ENCODE assay signal across 1 cellular context in genomic region chr3:160390554-160391138, GRCh38.
A peak's percentile ranks its signal among the peaks of the same experiment; 100 is the strongest.
TF ChIP-seq lines count a peak whose summit lies in the region.

No MANE protein-coding gene starts in this region.

TF ChIP-seq in GM12878, 131 proteins besides CTCF, POLR2A, EP300 and RAD21:
- TF ChIP-seq RELA (IDR thresholded peaks at IDR 0.05; ENCODE audit: borderline replicate concordance, partially characterized antibody) (no peak), ZNF592 (IDR thresholded peaks at IDR 0.05) (no peak), RUNX3 (IDR thresholded peaks at IDR 0.05; ENCODE audit: low read length) (peak; percentile 9; the same call in 1 of the 2 replicates)
TF ChIP-seq in GM12878: peak in this region for 1.
